9 cellular contexts compared by ENCODE assay signal in genomic region chr10:4051408-4052151, GRCh38.
DNase-seq lines count a peak whose midpoint lies in the region; ATAC-seq, FAIRE-seq and TF ChIP-seq lines count a peak whose summit lies in the region.
"Had no signal": no experiment of that assay in that cellular context is flagged by ENCODE, and none has a peak within 500 bp of the region (broad histone marks: within the 10 kb centered on the region; RNA-seq: fewer than 3 reads in every experiment).

No MANE protein-coding gene starts in this region.

- no peaks in the 10 kb centered on the region for H3K9me3 Mint-ChIP-seq in activated naive CD8-positive, alpha-beta T cell treated with anti-CD3 and anti-CD28 coated beads, Interleukin-2, amount 50 U/mL, for 24 hours
- H3K9me3 Mint-ChIP-seq in osteocyte (ENCODE audit: unreplicated experiment) = no peaks in the 10 kb centered on the region

- no peak for TF ChIP-seq EP300 in A549 (IDR thresholded peaks at IDR 0.05)

- CTCF ChIA-PET in A549 (lab: Yijun Ruan, JAX) = interaction anchor here (0.6 to 0.8 kb wide), 2 partner anchors 15 to 44 kb away, joined by 3 read pairs; no protein-coding TSS in a partner anchor

- TF ChIP-seq RAD21 in A549 (conservative IDR thresholded peaks at IDR 0.05 in 1 of 2, IDR thresholded peaks at IDR 0.05 in 1 of 2) = no peak

- H3K4me3 ChIP-seq in A549 = peak overlapping the region; percentile 17; the same call in 2 of the 3 replicates

- H3K4me2 ChIP-seq in A549 = peak overlapping the region; percentile 67

- DNase-seq in A549 (ENCODE audit: low read depth in 1 of 2, low spot score in 1 of 2) (no peak), Right ventricle myocardium superior (no peak), osteocyte (ENCODE audit: extremely low spot score, unreplicated experiment) (no peak), NCI-H1048 (lab: John Stamatoyannopoulos, UW) (no peak), urothelium cell line (ENCODE audit: low spot score) (no peak), AG20443 (ENCODE audit: low spot score) (no peak)
- DNase-seq in activated naive CD8-positive, alpha-beta T cell treated with anti-CD3 and anti-CD28 coated beads, Interleukin-2, amount 50 U/mL, for 24 hours = no peak
- DNase-seq: NCI-H774 had no signal

- H3K27ac ChIP-seq in A549 = peak overlapping the region; percentile 9 to 56; a peak in 2 of 6 replicates

- WGBS in A549 (ENCODE audit: missing lambda C conversion rate) = 57% methylated on average over 13 of the region's 13 CpGs

- peak overlapping the region; percentile 50 for H3K27ac Mint-ChIP-seq in activated naive CD8-positive, alpha-beta T cell treated with anti-CD3 and anti-CD28 coated beads, Interleukin-2, amount 50 U/mL, for 24 hours
- peak overlapping the region; percentile 72 for H3K27ac Mint-ChIP-seq in osteocyte (ENCODE audit: unreplicated experiment)

- POLR2A ChIA-PET in A549 (lab: Yijun Ruan, JAX) = interaction anchor here (0.7 kb wide), 1 partner anchor 297 kb away, joined by 3 read pairs; no protein-coding TSS in a partner anchor

- TF ChIP-seq CTCF in A549 (IDR thresholded peaks at IDR 0.05) (no peak), osteocyte (IDR thresholded peaks at IDR 0.05) (no peak)

- FAIRE-seq in A549 (lab: Jason Lieb, UNC) (no peak), urothelium cell line (lab: Jason Lieb, UNC) (no peak)

- no peak for ATAC-seq in A549
- ATAC-seq in activated naive CD8-positive, alpha-beta T cell treated with anti-CD3 and anti-CD28 coated beads, Interleukin-2, amount 50 U/mL, for 24 hours = no peak
- peak; percentile 50 for ATAC-seq in Right ventricle myocardium superior (ENCODE audit: poor library complexity)
- no peak for ATAC-seq in GM21576 (IDR thresholded peaks at IDR 0.05; ENCODE audit: unreplicated experiment)

- H3K4me3 Mint-ChIP-seq in activated naive CD8-positive, alpha-beta T cell treated with anti-CD3 and anti-CD28 coated beads, Interleukin-2, amount 50 U/mL, for 24 hours = no peak overlapping the region
- H3K4me3 Mint-ChIP-seq in osteocyte (ENCODE audit: unreplicated experiment) = no peak overlapping the region

- TF ChIP-seq POLR2A in A549 (IDR thresholded peaks at IDR 0.05; ENCODE audit: low read length) = no peak

- intact Hi-C loops in Right ventricle myocardium superior (cut with DNase I) = no loop called here

- no peaks in the 10 kb centered on the region for H3K9me3 ChIP-seq in A549

- peaks cover 2% of the 10 kb centered on the region for H3K27me3 Mint-ChIP-seq in activated naive CD8-positive, alpha-beta T cell treated with anti-CD3 and anti-CD28 coated beads, Interleukin-2, amount 50 U/mL, for 24 hours
- no peaks in the 10 kb centered on the region for H3K27me3 Mint-ChIP-seq in osteocyte (ENCODE audit: unreplicated experiment)

- H3K4me1 ChIP-seq in A549 = 0 out of 3 replicates have a peak, but pooled peaks cover 3% of the 10 kb centered on the region

- H3K36me3 Mint-ChIP-seq in activated naive CD8-positive, alpha-beta T cell treated with anti-CD3 and anti-CD28 coated beads, Interleukin-2, amount 50 U/mL, for 24 hours (ENCODE audit: low read depth) = no peaks in the 10 kb centered on the region
- no peaks in the 10 kb centered on the region for H3K36me3 Mint-ChIP-seq in osteocyte (ENCODE audit: unreplicated experiment)

- no peaks in the 10 kb centered on the region for H3K4me1 Mint-ChIP-seq in activated naive CD8-positive, alpha-beta T cell treated with anti-CD3 and anti-CD28 coated beads, Interleukin-2, amount 50 U/mL, for 24 hours
- peaks cover 15% of the 10 kb centered on the region for H3K4me1 Mint-ChIP-seq in osteocyte (ENCODE audit: unreplicated experiment)

TF ChIP-seq in A549, 52 proteins besides CTCF, POLR2A, EP300 and RAD21:
- TF ChIP-seq RNF2 (IDR thresholded peaks at IDR 0.05; ENCODE audit: borderline replicate concordance, low read depth) (no peak), MAZ (IDR thresholded peaks at IDR 0.05; ENCODE audit: borderline replicate concordance, low read depth, low read length) (no peak), MYC (IDR thresholded peaks at IDR 0.05; ENCODE audit: borderline replicate concordance, low read length) (no peak), RCOR1 (IDR thresholded peaks at IDR 0.05; ENCODE audit: low read depth, low read length) (no peak), CHD4 (IDR thresholded peaks at IDR 0.05; ENCODE audit: borderline replicate concordance) (no peak), FOSL2 (IDR thresholded peaks at IDR 0.05) (no peak), FOSL2 (CRISPR knock-in tag; IDR thresholded peaks at IDR 0.05) (no peak), CBX2 (IDR thresholded peaks at IDR 0.05; ENCODE audit: borderline replicate concordance, low read depth) (no peak), SREBF2 (IDR thresholded peaks at IDR 0.05) (no peak), GATA3 (IDR thresholded peaks at IDR 0.05; ENCODE audit: borderline replicate concordance) (no peak), EHMT2 (IDR thresholded peaks at IDR 0.05; ENCODE audit: low read depth) (no peak), HEYL (CRISPR knock-in tag; IDR thresholded peaks at IDR 0.05) (no peak), ZFP36 (IDR thresholded peaks at IDR 0.05; ENCODE audit: borderline replicate concordance, partially characterized antibody) (no peak), USF2 (IDR thresholded peaks at IDR 0.05) (no peak), ZNF302 (CRISPR knock-in tag; IDR thresholded peaks at IDR 0.05) (no peak)
- TF ChIP-seq, protein P1, sequence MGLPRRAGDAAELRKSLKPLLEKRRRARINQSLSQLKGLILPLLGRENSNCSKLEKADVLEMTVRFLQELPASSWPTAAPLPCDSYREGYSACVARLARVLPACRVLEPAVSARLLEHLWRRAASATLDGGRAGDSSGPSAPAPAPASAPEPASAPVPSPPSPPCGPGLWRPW (IDR thresholded peaks at IDR 0.05) = no peak
- TF ChIP-seq, protein P2, sequence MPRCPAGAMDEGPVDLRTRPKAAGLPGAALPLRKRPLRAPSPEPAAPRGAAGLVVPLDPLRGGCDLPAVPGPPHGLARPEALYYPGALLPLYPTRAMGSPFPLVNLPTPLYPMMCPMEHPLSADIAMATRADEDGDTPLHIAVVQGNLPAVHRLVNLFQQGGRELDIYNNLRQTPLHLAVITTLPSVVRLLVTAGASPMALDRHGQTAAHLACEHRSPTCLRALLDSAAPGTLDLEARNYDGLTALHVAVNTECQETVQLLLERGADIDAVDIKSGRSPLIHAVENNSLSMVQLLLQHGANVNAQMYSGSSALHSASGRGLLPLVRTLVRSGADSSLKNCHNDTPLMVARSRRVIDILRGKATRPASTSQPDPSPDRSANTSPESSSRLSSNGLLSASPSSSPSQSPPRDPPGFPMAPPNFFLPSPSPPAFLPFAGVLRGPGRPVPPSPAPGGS (IDR thresholded peaks at IDR 0.05) = no peak
